ENCODE assay signal across 8 cellular contexts in genomic region chr12:46267618-46268348, GRCh38. TPM values are rescaled to one million over a fixed set of nuclear protein-coding genes. Genes with fewer than 3 reads are reported as not detected.
DNase-seq lines count a peak whose midpoint lies in the region; ATAC-seq and TF ChIP-seq lines count a peak whose summit lies in the region.

No MANE protein-coding gene starts in this region.

- in situ Hi-C loops in ACHN (cut with HindIII; ENCODE audit: low pct_ligation_motif_present, low pct_unique_long_range_greater_than_20kb, low sequenced_read_pairs), result no loop called here
- in situ Hi-C loops in HAP-1 (cut with MboI; ENCODE audit: low sequenced_read_pairs), result loop anchor here (25.0 kb wide), 1 partner anchor 280 kb away; the partner anchor contains the start of gene SCAF11

- no peaks in the 10 kb centered on the region for H3K9me3 ChIP-seq in HAP-1

- no peaks in the 10 kb centered on the region for H3K36me3 ChIP-seq in HAP-1 (replicated peaks)

- WGBS in lower leg skin, 2 donors, result 0 to 1% methylated on average over 50 to 51 of the region's 51 CpGs

- TF ChIP-seq CTCF in lower leg skin (IDR thresholded peaks at IDR 0.05), result no peak

- DNase-seq in ACHN, result peak; percentile 46
- DNase-seq in HAP-1 (ENCODE audit: low spot score in 2 of 2), result peak in 1 of 2 experiments; percentile 45
- DNase-seq in T follicular helper cell (ENCODE audit: low read depth), result peak; percentile 0
- peak in 24 of 61 donors; percentile 15 to 79 (median 38) for DNase-seq in caudate nucleus (lab: John Stamatoyannopoulos, UW)
- peak in 1 of 2 donors; percentile 88 for DNase-seq in lower leg skin (ENCODE audit: low spot score in 2 of 2)
- DNase-seq in stimulated activated CD8-positive, alpha-beta memory T cell treated with anti-CD3 and anti-CD28 coated beads, Interleukin-2, amount 100 ng/mL, for 48 hours (ENCODE audit: low read depth in 2 of 2), result peak; percentile 19 to 20
- no peak for DNase-seq in 8988T

- ATAC-seq in GM21737 (IDR thresholded peaks at IDR 0.05; ENCODE audit: unreplicated experiment), result no peak

- TF ChIP-seq POLR2A in lower leg skin (IDR thresholded peaks at IDR 0.05), result no peak

- H3K27me3 ChIP-seq in HAP-1 (ENCODE audit: low read depth), result no peaks in the 10 kb centered on the region

- intact Hi-C loops in lower leg skin (cut with DNase I; ENCODE audit: low total_unique reads), result no loop called here

- H3K27ac ChIP-seq in caudate nucleus (ENCODE audit: low read depth, low read length), result peak overlapping the region; percentile 49

- H3K4me3 ChIP-seq in HAP-1 (peak overlapping the region; percentile 73), lower leg skin (ENCODE audit: low read depth, poor library complexity, severe bottlenecking) (peak overlapping the region; percentile 60)

- H3K4me1 ChIP-seq in HAP-1, result peaks cover 42% of the 10 kb centered on the region

RNA-seq across cellular contexts. Expression of gene SLC38A1, which starts 1.1 kb away (rescaled TPM):
- 100 to 1,000 TPM in 2 of 4 donors, 10 to 100 TPM in 2; 87.3 to 118 (median 102) TPM for total RNA-seq in lower leg skin
